In the genomic region with DNA sequence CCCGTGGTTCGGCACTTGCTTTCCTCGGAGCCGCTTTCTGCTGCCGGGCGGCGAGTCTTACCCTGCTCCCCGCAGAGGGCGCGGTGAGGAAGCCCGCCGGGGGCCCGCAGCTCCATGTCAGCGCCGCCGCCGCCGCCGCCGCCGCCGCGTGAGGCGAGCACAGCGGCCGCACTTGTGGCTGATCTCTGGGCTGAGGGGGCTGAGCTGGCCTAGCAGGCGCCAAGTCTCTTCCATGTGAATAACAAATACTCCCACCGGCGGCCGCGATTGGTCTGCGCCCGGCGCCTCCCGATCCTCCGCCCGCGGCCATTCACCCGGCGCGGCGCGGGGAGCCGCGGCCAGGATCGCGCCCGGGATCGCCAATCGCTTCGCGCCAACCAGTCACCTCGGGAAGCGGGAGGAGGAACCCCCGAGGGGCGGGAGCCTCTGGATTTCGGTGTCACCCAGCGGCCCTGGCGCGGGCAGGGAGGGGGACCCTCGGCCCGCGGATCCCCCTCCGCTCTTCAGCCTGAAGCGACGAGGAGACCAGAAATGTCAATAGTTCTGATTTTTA, we compare ENCODE assay signal across 8 cellular contexts. TPM values are rescaled to one million over a fixed set of nuclear protein-coding genes. Genes with fewer than 3 reads are reported as not detected.
A peak's percentile ranks its signal among the peaks of the same experiment; 100 is the strongest.
DNase-seq lines count a peak whose midpoint lies in the region; ATAC-seq, FAIRE-seq and TF ChIP-seq lines count a peak whose summit lies in the region.

GRM8 (minus strand) TSS at position 206 of the 553 bp plus-strand sequence.

- TF ChIP-seq RAD21 in K562 (CRISPR knock-in tag; conservative IDR thresholded peaks at IDR 0.05 in 1 of 2, IDR thresholded peaks at IDR 0.05 in 1 of 2): no peak

- H3K4me1 ChIP-seq in OCI-LY1 (ENCODE audit: insufficient read depth, low read length, severe bottlenecking) (no peaks in the 10 kb centered on the region), K562 (replicated peaks in 1 of 2; ENCODE audit: control insufficient read depth in 2 of 2, insufficient read depth in 2 of 2, low read length in 2 of 2) (peaks cover 0 to 25% of the 10 kb centered on the region in 2 experiments; a peak in 3 of 5 replicates), iPS-15b (ENCODE audit: control insufficient read depth, insufficient read depth, low read length) (peaks cover 6% of the 10 kb centered on the region)

- CTCF ChIA-PET in K562 (lab: Yijun Ruan, JAX; ENCODE audit: low intra/inter-chr PET ratio): interaction anchor here (0.7 to 1.1 kb wide), 2 partner anchors 196 to 450 kb away, joined by 3 read pairs; no protein-coding TSS in a partner anchor

- ATAC-seq in HG03045 (IDR thresholded peaks at IDR 0.05; ENCODE audit: unreplicated experiment): peak; percentile 16
- peak; percentile 69 for ATAC-seq in K562
- ATAC-seq in HG03439 (IDR thresholded peaks at IDR 0.05; ENCODE audit: unreplicated experiment): no peak

- H3K9me3 ChIP-seq in OCI-LY1 (ENCODE audit: low read length) (no peaks in the 10 kb centered on the region), K562 (replicated peaks; ENCODE audit: control insufficient read depth, insufficient read depth, low read depth, low read length) (no peaks in the 10 kb centered on the region), iPS-15b (ENCODE audit: control insufficient read depth, insufficient read depth, low read length) (no peaks in the 10 kb centered on the region)

- POLR2A ChIA-PET in K562 (lab: Yijun Ruan, JAX): no interaction called here

- no peaks in the 10 kb centered on the region for H3K9me2 ChIP-seq in OCI-LY1 (ENCODE audit: low read depth, low read length)

- intact Hi-C loops in K562 (cut with micrococcal nuclease): loop anchor here (5.0 kb wide), 1 partner anchor 154 kb away; no protein-coding TSS in a partner anchor

- no peak for TF ChIP-seq CTCF in GM12865 (IDR thresholded peaks at IDR 0.05; ENCODE audit: insufficient read depth, low read depth, low read length, missing control alignments)
- TF ChIP-seq CTCF in OCI-LY1 (IDR thresholded peaks at IDR 0.05; ENCODE audit: low read length): no peak
- TF ChIP-seq CTCF in K562 (IDR thresholded peaks at IDR 0.05 in 2 of 3, conservative IDR thresholded peaks at IDR 0.05 in 1 of 3; ENCODE audit: insufficient read depth in 2 of 3, low read depth in 1 of 3, low read length in 3 of 3): no peak
- TF ChIP-seq CTCF in retinal pigment epithelial cell (conservative IDR thresholded peaks at IDR 0.05; ENCODE audit: low read depth, low read length): no peak
- TF ChIP-seq CTCF in D721Med (IDR thresholded peaks at IDR 0.05; ENCODE audit: insufficient read depth, missing control alignments): no peak

- 2% methylated on average over 66 of the region's 66 CpGs for WGBS in K562 (ENCODE audit: insufficient coverage, low coverage, missing lambda C conversion rate)

- no peaks in the 10 kb centered on the region for H3K79me2 ChIP-seq in OCI-LY1 (ENCODE audit: insufficient read depth, low read length)
- no peaks in the 10 kb centered on the region for H3K79me2 ChIP-seq in K562 (ENCODE audit: control insufficient read depth, insufficient read depth, low read length)

- H3K4me3 ChIP-seq in GM12865 (ENCODE audit: low read depth, low read length) (peak within 1 kb of the TSS; percentile 69), OCI-LY1 (ENCODE audit: low read depth, low read length, poor library complexity, severe bottlenecking) (peak within 1 kb of the TSS; percentile 59), K562 (peak within 1 kb of the TSS; percentile 53), iPS-15b (ENCODE audit: low read depth, low read length) (peak within 1 kb of the TSS; percentile 74), retinal pigment epithelial cell (ENCODE audit: low read length) (peak within 1 kb of the TSS; percentile 65)

- no peak for TF ChIP-seq EP300 in K562 (IDR thresholded peaks at IDR 0.05; ENCODE audit: low read length)

- no TSS peak for BruUV-seq in K562 (replicated peaks; lab: Mats Ljungman, UMichigan)

- no peak for TF ChIP-seq POLR2A in K562 (conservative IDR thresholded peaks at IDR 0.05)

- no peaks in the 10 kb centered on the region for H3F3A ChIP-seq in OCI-LY1 (ENCODE audit: insufficient read depth, low read length)

- no peaks in the 10 kb centered on the region; the same call in 1 of the 2 replicates for H3K27me3 ChIP-seq in OCI-LY1 (ENCODE audit: insufficient read depth, low read length)
- H3K27me3 ChIP-seq in K562 (ENCODE audit: control insufficient read depth in 2 of 2, insufficient read depth in 2 of 2, low read length in 2 of 2): peaks cover 15 to 44% of the 10 kb centered on the region in 2 experiments; a peak in 4 of 5 replicates
- peaks cover 80% of the 10 kb centered on the region for H3K27me3 ChIP-seq in iPS-15b (ENCODE audit: control insufficient read depth, insufficient read depth, low read length)

- in situ Hi-C loops in K562 (cut with MboI): no loop called here

- H3K9ac ChIP-seq in OCI-LY1 (ENCODE audit: low read length): peak within 1 kb of the TSS; percentile 25; the same call in 1 of the 2 replicates
- peak within 1 kb of the TSS; percentile 11 to 92; a peak in 3 of 4 replicates for H3K9ac ChIP-seq in K562 (ENCODE audit: insufficient read depth in 1 of 2, low read depth in 2 of 2, low read length in 2 of 2)
- peak within 1 kb of the TSS; percentile 73 for H3K9ac ChIP-seq in iPS-15b (ENCODE audit: low read depth, low read length)

- FAIRE-seq in K562 (lab: Jason Lieb, UNC): no peak
- no peak for FAIRE-seq in D721Med (lab: Jason Lieb, UNC)

- H3K36me3 ChIP-seq in OCI-LY1 (ENCODE audit: insufficient read depth, low read length) (no peaks in the 10 kb centered on the region), K562 (ENCODE audit: control insufficient read depth, insufficient read depth, low read length) (no peaks in the 10 kb centered on the region), iPS-15b (ENCODE audit: control insufficient read depth, insufficient read depth, low read length) (no peaks in the 10 kb centered on the region)

- H3K4me2 ChIP-seq in OCI-LY1 (ENCODE audit: low read length) (peak within 1 kb of the TSS; percentile 63), K562 (ENCODE audit: insufficient read depth, low read length) (peak within 1 kb of the TSS; percentile 77)

- no peaks in the 10 kb centered on the region for H4K20me1 ChIP-seq in OCI-LY1 (ENCODE audit: insufficient read depth, low read length)
- H4K20me1 ChIP-seq in K562 (replicated peaks; ENCODE audit: control insufficient read depth, insufficient read depth, low read length): no peaks in the 10 kb centered on the region; the same call in 1 of the 2 replicates

- DNase-seq in GM12865 (ENCODE audit: low read depth): no peak
- peak; percentile 55 to 83 (median 70) for DNase-seq in K562 (ENCODE audit: extremely low read depth in 1 of 4, low spot score in 3 of 4)
- no peak for DNase-seq in retinal pigment epithelial cell (ENCODE audit: low read depth)
- no peak for DNase-seq in D721Med (ENCODE audit: insufficient read length, low spot score)

- H2AFZ ChIP-seq in OCI-LY1 (ENCODE audit: low read length): 0 out of 2 replicates have a peak within 1 kb of the TSS, but pooled peaks have one; percentile 1
- peak within 1 kb of the TSS; percentile 89 for H2AFZ ChIP-seq in K562 (ENCODE audit: low read depth, low read length)

- no peak within 1 kb of the TSS for H3K27ac ChIP-seq in OCI-LY1 (ENCODE audit: low read depth, low read length, poor library complexity, severe bottlenecking)
- no peak within 1 kb of the TSS for H3K27ac ChIP-seq in K562 (ENCODE audit: extremely low read depth, low read depth, low read length)

- no peaks in the 10 kb centered on the region for H3K9me1 ChIP-seq in K562 (ENCODE audit: control insufficient read depth, insufficient read depth, low read length)

TF ChIP-seq in K562, 482 proteins besides CTCF, POLR2A, EP300 and RAD21 (continues in another document):
- TF ChIP-seq RBFOX2 (IDR thresholded peaks at IDR 0.05; ENCODE audit: low read depth, low read length): peak; percentile 21
- TF ChIP-seq, protein P1, sequence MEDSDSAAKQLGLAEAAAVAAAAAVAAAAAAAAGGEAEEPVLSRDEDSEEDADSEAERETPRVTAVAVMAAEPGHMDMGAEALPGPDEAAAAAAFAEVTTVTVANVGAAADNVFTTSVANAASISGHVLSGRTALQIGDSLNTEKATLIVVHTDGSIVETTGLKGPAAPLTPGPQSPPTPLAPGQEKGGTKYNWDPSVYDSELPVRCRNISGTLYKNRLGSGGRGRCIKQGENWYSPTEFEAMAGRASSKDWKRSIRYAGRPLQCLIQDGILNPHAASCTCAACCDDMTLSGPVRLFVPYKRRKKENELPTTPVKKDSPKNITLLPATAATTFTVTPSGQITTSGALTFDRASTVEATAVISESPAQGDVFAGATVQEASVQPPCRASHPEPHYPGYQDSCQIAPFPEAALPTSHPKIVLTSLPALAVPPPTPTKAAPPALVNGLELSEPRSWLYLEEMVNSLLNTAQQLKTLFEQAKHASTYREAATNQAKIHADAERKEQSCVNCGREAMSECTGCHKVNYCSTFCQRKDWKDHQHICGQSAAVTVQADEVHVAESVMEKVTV (CRISPR knock-in tag; IDR thresholded peaks at IDR 0.05): no peak

RNA-seq across cellular contexts. Expression of gene GRM8, which starts in this region (rescaled TPM):
- 0.35 TPM in 1 of 2 replicates, not detected in the other for total RNA-seq in K562 (2011; cell fraction: chromatin; rRNA removed; ENCODE audit: low replicate concordance)
- total RNA-seq in K562 (2011; cell fraction: nucleolus; rRNA removed): 0.33 TPM in 1 of 2 replicates, not detected in the other
- not detected in 2 replicates for total RNA-seq in K562 (2011; cell fraction: nucleoplasm; rRNA removed)
- total RNA-seq in K562 (2014; rRNA removed) (not detected in 2 replicates), K562 (2014; rRNA removed; fragmentation: Illumina TruSeq; extraction: Trizol) (not detected in 2 replicates), K562 (2015; rRNA removed; fragmentation: Illumina TruSeq; extraction: Trizol) (not detected in 2 replicates), K562 (2021) (0.13 TPM in 1 of 2 replicates, not detected in the other)
- polyA plus RNA-seq in K562 (2011; rRNA removed) (0.13 TPM in 1 of 2 replicates, not detected in the other), K562 (2014; fragmentation: Illumina TruSeq; extraction: Trizol) (not detected in 2 replicates), K562 (2014; fragmentation: Nextera tagmentation; extraction: Ambion mirVana) (not detected), K562 (2014; rRNA removed) (not detected in 2 replicates)
- 0.04 and 0.18 TPM in 2 replicates for polyA plus RNA-seq in K562 (2011; cell fraction: cytosol; rRNA removed)
- not detected in 2 replicates for polyA plus RNA-seq in K562 (2011; cell fraction: nucleus; rRNA removed)
- 0.09 and 0.10 TPM in 2 replicates for polyA plus RNA-seq in K562 (2012)
- not detected in 2 replicates for polyA minus RNA-seq in K562 (2011; rRNA and poly(A)+ RNA removed)
- not detected in 2 replicates for polyA minus RNA-seq in K562 (2011; cell fraction: cytosol; rRNA and poly(A)+ RNA removed)
- polyA minus RNA-seq in K562 (2011; cell fraction: nucleus; rRNA and poly(A)+ RNA removed): 0.44 TPM in 1 of 2 replicates, not detected in the other

Comparison
In these comparisons a context has a peak if more than half of its experiments do, and no peak if none do; other contexts are left out.
1. Peak in DNase-seq, ATAC-seq, H3K4me3 ChIP-seq, H3K9ac ChIP-seq and H3K4me2 ChIP-seq in K562; RNA of the gene not detected or under 1 TPM.